In the genomic region with DNA sequence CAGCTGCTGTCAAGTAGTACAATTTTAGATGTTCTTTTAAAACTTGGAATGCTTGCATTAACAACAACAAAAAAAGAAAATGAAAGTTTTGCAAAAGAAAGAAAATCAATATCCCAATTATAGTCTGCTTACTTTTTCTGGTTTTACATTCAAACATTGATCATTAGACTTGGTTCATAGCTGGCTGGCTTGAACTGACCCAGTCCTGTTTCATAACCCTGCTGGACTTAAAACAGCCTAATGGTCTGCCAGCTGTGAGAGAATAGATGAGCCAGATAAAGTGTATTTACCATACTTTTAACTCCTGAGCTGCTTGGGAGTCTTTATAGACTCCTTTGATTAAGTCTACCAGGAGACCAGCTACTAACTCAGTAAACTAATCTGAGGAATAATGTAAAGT, we compare ENCODE assay signal across 11 cellular contexts. TPM values are rescaled to one million over a fixed set of nuclear protein-coding genes. Genes with fewer than 3 reads are reported as not detected.
DNase-seq lines count a peak whose midpoint lies in the region; ATAC-seq and TF ChIP-seq lines count a peak whose summit lies in the region.
"Had no signal": no experiment of that assay in that cellular context is flagged by ENCODE, and none has a peak within 500 bp of the region (broad histone marks: within the 10 kb centered on the region; RNA-seq: fewer than 3 reads in every experiment).

No MANE protein-coding gene starts in this region.

- peak overlapping the region; percentile 6 for H3K4me3 Mint-ChIP-seq in activated CD4-positive, alpha-beta T cell treated with anti-CD3 and anti-CD28 coated beads, Interleukin-2, amount 10 ng/mL, durations not matched to agents 24 days and 14 days

- H3K27me3 ChIP-seq in RWPE2 (ENCODE audit: insufficient read depth, poor library complexity, severe bottlenecking) (no peaks in the 10 kb centered on the region), skeletal muscle tissue (ENCODE audit: control insufficient read depth in 3 of 3, insufficient read depth in 3 of 3, low read length in 3 of 3) (no peaks in the 10 kb centered on the region)

- no peaks in the 10 kb centered on the region for H3K27me3 Mint-ChIP-seq in activated CD4-positive, alpha-beta T cell treated with anti-CD3 and anti-CD28 coated beads, Interleukin-2, amount 10 ng/mL, durations not matched to agents 24 days and 14 days
- H3K27me3 Mint-ChIP-seq: IgD-negative memory B cell had no signal

- H3K4me1 ChIP-seq in RWPE2 (ENCODE audit: insufficient read depth, poor library complexity, severe bottlenecking), result peaks cover 20% of the 10 kb centered on the region
- H3K4me1 ChIP-seq in skeletal muscle tissue (ENCODE audit: control insufficient read depth in 3 of 3, insufficient read depth in 3 of 3, low read length in 3 of 3), result peaks cover 0 to 16% (median 10%) of the 10 kb centered on the region in 3 donors

- intact Hi-C loops in activated CD4-positive, alpha-beta T cell treated with anti-CD3 and anti-CD28 coated beads, Interleukin-2, amount 10 ng/mL, durations not matched to agents 24 days and 14 days (cut with micrococcal nuclease), result loop anchor here (10.0 kb wide), 1 partner anchor 58 kb away; a partner anchor contains a TSS

- H3K27ac ChIP-seq in RWPE2 (ENCODE audit: poor library complexity, severe bottlenecking) (no peak overlapping the region), skeletal muscle tissue (ENCODE audit: low read depth, low read length) (peak overlapping the region; percentile 40)

- no peaks in the 10 kb centered on the region for H3K9me3 ChIP-seq in RWPE2 (ENCODE audit: severe bottlenecking)
- no peaks in the 10 kb centered on the region for H3K9me3 ChIP-seq in skeletal muscle tissue (ENCODE audit: control insufficient read depth in 3 of 3, low read length in 3 of 3)

- H3K36me3 ChIP-seq in RWPE2 (ENCODE audit: low read depth), result no peaks in the 10 kb centered on the region
- no peaks in the 10 kb centered on the region for H3K36me3 ChIP-seq in skeletal muscle tissue (ENCODE audit: control insufficient read depth in 3 of 3, insufficient read depth in 3 of 3, low read length in 3 of 3)

- H3K9ac ChIP-seq in skeletal muscle tissue (ENCODE audit: low read depth in 1 of 3, low read length in 3 of 3), result peak overlapping the region in 1 of 3 donors; percentile 64

- H3K9me3 Mint-ChIP-seq in activated CD4-positive, alpha-beta T cell treated with anti-CD3 and anti-CD28 coated beads, Interleukin-2, amount 10 ng/mL, durations not matched to agents 24 days and 14 days, result peaks cover 13% of the 10 kb centered on the region

- DNase-seq in activated CD4-positive, alpha-beta T cell treated with anti-CD3 and anti-CD28 coated beads, Interleukin-2, amount 10 ng/mL, durations not matched to agents 24 days and 14 days, result no peak
- no peak for DNase-seq in activated CD4-positive, alpha-beta T cell treated with anti-CD3 and anti-CD28 coated beads, Interleukin-2, amount 50 U/mL, for 48 hours
- DNase-seq in RWPE2 (ENCODE audit: low spot score) (no peak), fibroblast of pulmonary artery (ENCODE audit: low read depth) (peak; percentile 36), hepatic stellate cell (ENCODE audit: low spot score) (no peak)
- no peak for DNase-seq in activated effector memory CD4-positive, alpha-beta T cell treated with anti-CD3 and anti-CD28 coated beads, Interleukin-2, amount 50 U/mL, for 16 hours
- DNase-seq: dermis blood vessel endothelial cell, substantia nigra had no signal

- no peak for TF ChIP-seq CTCF in RWPE2 (IDR thresholded peaks at IDR 0.05; ENCODE audit: poor library complexity, severe bottlenecking)
- no peak for TF ChIP-seq CTCF in fibroblast of pulmonary artery (IDR thresholded peaks at IDR 0.05; ENCODE audit: low read length, missing control alignments)

- H3K27ac Mint-ChIP-seq in activated CD4-positive, alpha-beta T cell treated with anti-CD3 and anti-CD28 coated beads, Interleukin-2, amount 10 ng/mL, durations not matched to agents 24 days and 14 days, result no peak overlapping the region

- no peak overlapping the region for H3K4me3 ChIP-seq in RWPE2 (ENCODE audit: severe bottlenecking)
- no peak overlapping the region for H3K4me3 ChIP-seq in fibroblast of pulmonary artery (replicated peaks; ENCODE audit: low read depth, low read length)
- no peak overlapping the region for H3K4me3 ChIP-seq in skeletal muscle tissue (ENCODE audit: low read length in 3 of 3)

- H3K36me3 Mint-ChIP-seq in activated CD4-positive, alpha-beta T cell treated with anti-CD3 and anti-CD28 coated beads, Interleukin-2, amount 10 ng/mL, durations not matched to agents 24 days and 14 days (ENCODE audit: low read depth), result peaks cover 25% of the 10 kb centered on the region

- H3K4me1 Mint-ChIP-seq in activated CD4-positive, alpha-beta T cell treated with anti-CD3 and anti-CD28 coated beads, Interleukin-2, amount 10 ng/mL, durations not matched to agents 24 days and 14 days, result peaks cover 25% of the 10 kb centered on the region

- peak; percentile 60 for ATAC-seq in RWPE2 (ENCODE audit: low read depth)
- ATAC-seq in esophagus mucosa, result no peak

RNA-seq across cellular contexts. Expression of a gene that starts 59.2 kb away (rescaled TPM):
- total RNA-seq in activated CD4-positive, alpha-beta T cell treated with anti-CD3 and anti-CD28 coated beads, Interleukin-2, amount 10 ng/mL, durations not matched to agents 24 days and 14 days, result 27.8 and 29.4 TPM in 2 replicates
- total RNA-seq in skeletal muscle tissue (15.7 TPM), esophagus mucosa (24.4 TPM)
